ENCODE assay signal across 13 cellular contexts in the genomic region with DNA sequence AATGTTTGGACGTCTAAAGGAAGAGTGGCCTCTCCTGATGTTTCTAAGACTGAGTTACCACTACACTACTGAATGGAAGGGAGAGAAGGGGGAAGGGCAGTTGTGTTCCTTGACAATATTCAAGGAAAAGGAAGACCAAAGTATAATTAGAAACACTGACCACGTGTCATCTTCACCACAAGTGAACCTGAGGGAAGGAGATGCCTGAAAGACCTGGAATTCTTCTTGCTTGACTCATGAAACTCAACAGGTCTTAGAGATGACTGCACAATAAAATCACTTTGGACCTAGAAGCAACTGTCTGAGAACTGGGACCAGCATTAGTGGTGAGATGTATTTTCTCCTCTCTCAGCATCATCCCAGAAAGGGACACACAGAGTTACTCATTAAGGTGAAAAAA. TPM values are rescaled to one million over a fixed set of nuclear protein-coding genes. Genes with fewer than 3 reads are reported as not detected.
A peak's percentile ranks its signal among the peaks of the same experiment; 100 is the strongest.
DNase-seq lines count a peak whose midpoint lies in the region; ATAC-seq, FAIRE-seq and TF ChIP-seq lines count a peak whose summit lies in the region.
"Had no signal": no experiment of that assay in that cellular context is flagged by ENCODE, and none has a peak within 500 bp of the region (broad histone marks: within the 10 kb centered on the region; RNA-seq: fewer than 3 reads in every experiment).

No MANE protein-coding gene starts in this region.

- no peak overlapping the region for H4K5ac ChIP-seq in mesendoderm (ENCODE audit: low read length)

- no peak overlapping the region for H2BK120ac ChIP-seq in mesendoderm (ENCODE audit: low read depth, low read length)

- no peak overlapping the region for H2AK5ac ChIP-seq in mesendoderm (ENCODE audit: low read length)

- peaks cover 5% of the 10 kb centered on the region for H3K4me1 ChIP-seq in mesendoderm (ENCODE audit: control insufficient read depth, low read depth, low read length)

- peaks cover 7% of the 10 kb centered on the region for H3K79me1 ChIP-seq in mesendoderm (ENCODE audit: low read length)

- H3K4me3 ChIP-seq in astrocyte of the cerebellum (ENCODE audit: low read depth, low read length) (no peak overlapping the region), mesendoderm (ENCODE audit: low read length) (no peak overlapping the region)
- H3K4me3 ChIP-seq: coronary artery, pancreas, testis had no signal

- DNase-seq in ACHN (peak; percentile 86), HTR-8/SVneo (ENCODE audit: insufficient read length, low spot score) (peak; percentile 29), astrocyte of the cerebellum (ENCODE audit: low read depth) (peak; percentile 34), mesendoderm (peak; percentile 88), foreskin melanocyte (no peak)
- no peak for DNase-seq in activated T-helper 2 cell treated with anti-CD3 and anti-CD28 coated beads, Interferon-gamma antibody, Interleukin-2, Interleukin-4, amounts not matched to agents 10 μg/mL and 5 μg/mL and 100 μg/mL, durations not matched to agents 14 hours and 24 hours and 36 hours (ENCODE audit: low spot score)
- DNase-seq: NCI-H1105, pancreas, testis had no signal

- H4K8ac ChIP-seq in mesendoderm (ENCODE audit: low read depth, low read length): no peak overlapping the region

- peak overlapping the region; percentile 6 for H3K56ac ChIP-seq in mesendoderm (ENCODE audit: low read length)

- H3K4me1 Mint-ChIP-seq in activated T-helper 2 cell treated with anti-CD3 and anti-CD28 coated beads, Interferon-gamma antibody, Interleukin-2, Interleukin-4, amounts not matched to agents 10 μg/mL and 5 μg/mL and 100 μg/mL, durations not matched to agents 14 hours and 24 hours and 36 hours (ENCODE audit: low read depth): peaks cover 8% of the 10 kb centered on the region

- intact Hi-C loops in activated T-helper 2 cell treated with anti-CD3 and anti-CD28 coated beads, Interferon-gamma antibody, Interleukin-2, Interleukin-4, amounts not matched to agents 10 μg/mL and 5 μg/mL and 100 μg/mL, durations not matched to agents 14 hours and 24 hours and 36 hours (cut with micrococcal nuclease): no loop called here

- H3K4me3 Mint-ChIP-seq in activated T-helper 2 cell treated with anti-CD3 and anti-CD28 coated beads, Interferon-gamma antibody, Interleukin-2, Interleukin-4, amounts not matched to agents 10 μg/mL and 5 μg/mL and 100 μg/mL, durations not matched to agents 14 hours and 24 hours and 36 hours (ENCODE audit: low read depth): no peak overlapping the region

- ATAC-seq in HG02678 (IDR thresholded peaks at IDR 0.05; ENCODE audit: unreplicated experiment) (no peak), GM18868 (IDR thresholded peaks at IDR 0.05; ENCODE audit: unreplicated experiment) (no peak)
- ATAC-seq: HepG2, pancreas had no signal

- H3K27ac ChIP-seq in mesendoderm (ENCODE audit: low read depth, low read length): peak overlapping the region; percentile 36
- H3K27ac ChIP-seq: coronary artery, pancreas, testis had no signal

- no peak overlapping the region for H3K23ac ChIP-seq in mesendoderm (ENCODE audit: low read length)

- H3K79me2 ChIP-seq in mesendoderm (ENCODE audit: control insufficient read depth, insufficient read depth, low read length): peaks cover 45% of the 10 kb centered on the region

- H2BK15ac ChIP-seq in mesendoderm (replicated peaks; ENCODE audit: low read depth): no peak overlapping the region

- in situ Hi-C loops in ACHN (cut with HindIII; ENCODE audit: low pct_ligation_motif_present, low pct_unique_long_range_greater_than_20kb, low sequenced_read_pairs): no loop called here
- in situ Hi-C loops in astrocyte of the cerebellum (cut with HindIII; ENCODE audit: low sequenced_read_pairs): loop anchor here (10.0 kb wide), 1 partner anchor 50 kb away; no protein-coding TSS in a partner anchor

- H3K27ac Mint-ChIP-seq in activated T-helper 2 cell treated with anti-CD3 and anti-CD28 coated beads, Interferon-gamma antibody, Interleukin-2, Interleukin-4, amounts not matched to agents 10 μg/mL and 5 μg/mL and 100 μg/mL, durations not matched to agents 14 hours and 24 hours and 36 hours: no peak overlapping the region

- no CpG with 5 or more reads among the region's 2 CpGs for WGBS in mesendoderm (ENCODE audit: extremely low coverage, insufficient coverage, low lambda C conversion rate)

- peaks cover 3% of the 10 kb centered on the region for H3K27me3 Mint-ChIP-seq in activated T-helper 2 cell treated with anti-CD3 and anti-CD28 coated beads, Interferon-gamma antibody, Interleukin-2, Interleukin-4, amounts not matched to agents 10 μg/mL and 5 μg/mL and 100 μg/mL, durations not matched to agents 14 hours and 24 hours and 36 hours (ENCODE audit: low read depth)

- H3K27me3 ChIP-seq in mesendoderm (ENCODE audit: insufficient read depth, low read length, poor library complexity): no peaks in the 10 kb centered on the region
- H3K27me3 ChIP-seq: pancreas, testis had no signal

- TF ChIP-seq CTCF in astrocyte of the cerebellum (IDR thresholded peaks at IDR 0.05; ENCODE audit: low read depth, low read length, missing control alignments): no peak

- no peak overlapping the region for H2BK5ac ChIP-seq in mesendoderm (ENCODE audit: low read length)

- no peaks in the 10 kb centered on the region for H3K9me3 Mint-ChIP-seq in activated T-helper 2 cell treated with anti-CD3 and anti-CD28 coated beads, Interferon-gamma antibody, Interleukin-2, Interleukin-4, amounts not matched to agents 10 μg/mL and 5 μg/mL and 100 μg/mL, durations not matched to agents 14 hours and 24 hours and 36 hours

- H3K36me3 ChIP-seq in mesendoderm (ENCODE audit: control insufficient read depth, insufficient read depth, low read length): no peaks in the 10 kb centered on the region
- H3K36me3 ChIP-seq: pancreas had no signal

- no peak overlapping the region for H3K9ac ChIP-seq in mesendoderm (ENCODE audit: low read length)

- H3K4me2 ChIP-seq in mesendoderm (ENCODE audit: low read length): no peak overlapping the region

- no peaks in the 10 kb centered on the region for H3K36me3 Mint-ChIP-seq in activated T-helper 2 cell treated with anti-CD3 and anti-CD28 coated beads, Interferon-gamma antibody, Interleukin-2, Interleukin-4, amounts not matched to agents 10 μg/mL and 5 μg/mL and 100 μg/mL, durations not matched to agents 14 hours and 24 hours and 36 hours (ENCODE audit: low read depth)

- no peak overlapping the region for H3K18ac ChIP-seq in mesendoderm (ENCODE audit: low read length)

- no peak for FAIRE-seq in HTR-8/SVneo (lab: Jason Lieb, UNC)
- FAIRE-seq: HepG2, pancreas had no signal

- no peak overlapping the region for H3K4ac ChIP-seq in mesendoderm (ENCODE audit: low read depth, low read length)

RNA-seq across cellular contexts. Expression of a gene that starts 56.7 kb away (rescaled TPM):
- polyA plus RNA-seq in mesendoderm (2013, experiment 1 of 2): 39.3 TPM
- polyA plus RNA-seq in mesendoderm (2013, experiment 2 of 2): 38.7 TPM
- total RNA-seq in activated T-helper 2 cell treated with anti-CD3 and anti-CD28 coated beads, Interferon-gamma antibody, Interleukin-2, Interleukin-4, amounts not matched to agents 10 μg/mL and 5 μg/mL and 100 μg/mL, durations not matched to agents 14 hours and 24 hours and 36 hours: 71.4 and 75.6 TPM in 2 replicates

Comparison
In these comparisons a context has a peak if more than half of its experiments do, and no peak if none do; other contexts are left out.
1. DNase-seq: peak in ACHN (single experiment), HTR-8/SVneo (single experiment), astrocyte of the cerebellum (single experiment) and mesendoderm (single experiment); none in activated T-helper 2 cell treated with anti-CD3 and anti-CD28 coated beads, Interferon-gamma antibody, Interleukin-2, Interleukin-4, amounts not matched to agents 10 μg/mL and 5 μg/mL and 100 μg/mL, durations not matched to agents 14 hours and 24 hours and 36 hours (single experiment) and foreskin melanocyte (single experiment).